ENCODE assay signal across 8 cellular contexts in the genomic region with DNA sequence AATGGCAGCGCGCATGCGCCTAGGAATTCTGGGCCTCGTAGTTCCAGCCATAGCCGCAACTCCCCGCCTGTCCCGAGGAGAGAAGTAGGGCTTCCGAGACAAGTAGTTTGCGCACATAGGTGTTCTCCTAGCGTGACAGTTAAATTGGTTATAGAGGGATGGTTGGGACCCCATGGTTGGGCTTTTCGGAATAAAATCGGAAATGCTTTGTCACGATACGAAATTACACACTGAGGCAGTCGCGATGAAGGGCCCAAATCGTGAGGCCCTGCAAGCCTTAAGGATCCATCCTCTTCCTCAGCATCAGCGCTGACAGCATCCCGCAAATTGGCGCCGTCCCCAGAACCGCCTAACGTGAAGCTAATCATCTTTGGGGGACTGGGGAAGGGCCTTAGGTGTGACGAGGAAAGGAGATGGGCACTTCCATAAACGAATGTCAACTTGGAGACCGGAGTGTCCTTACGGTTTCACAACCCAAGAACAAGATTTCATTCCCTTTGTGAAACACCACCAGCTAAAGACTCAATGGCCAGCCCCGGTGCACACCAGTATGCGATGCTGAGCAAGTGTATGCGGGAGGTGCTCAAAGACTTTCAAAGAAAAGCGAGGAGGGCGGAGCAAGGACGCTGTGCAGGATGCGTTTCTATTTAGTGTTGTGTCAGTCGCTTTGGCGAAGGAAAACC. TPM values are rescaled to one million over a fixed set of nuclear protein-coding genes. Genes with fewer than 3 reads are reported as not detected.
DNase-seq lines count a peak whose midpoint lies in the region; ATAC-seq lines count a peak whose summit lies in the region.

No MANE protein-coding gene starts in this region.

- peak; percentile 36 to 52 (median 38) for DNase-seq in CD4-positive, alpha-beta memory T cell
- peak; percentile 88 for DNase-seq in activated CD4-positive, alpha-beta T cell treated with anti-CD3 and anti-CD28 coated beads, Interleukin-2, amount 10 ng/mL, durations not matched to agents 24 days and 14 days
- DNase-seq in effector CD8-positive, alpha-beta T cell (lab: John Stamatoyannopoulos, UW), result peak; percentile 29
- DNase-seq in midbrain (lab: John Stamatoyannopoulos, UW), result peak; percentile 54
- no peak for DNase-seq in NCI-H2196 treated with DMSO at 0.1 percent for 48 hours (lab: John Stamatoyannopoulos, UW; ENCODE audit: unreplicated experiment)

- H3K36me3 Mint-ChIP-seq in CD4-positive, alpha-beta memory T cell, result peaks cover 0 to 10% of the 10 kb centered on the region in 2 donors
- no peaks in the 10 kb centered on the region for H3K36me3 Mint-ChIP-seq in activated CD4-positive, alpha-beta T cell treated with anti-CD3 and anti-CD28 coated beads, Interleukin-2, amount 10 ng/mL, durations not matched to agents 24 days and 14 days (ENCODE audit: low read depth)
- H3K36me3 Mint-ChIP-seq in stimulated activated memory B cell treated with anti-CD40 and anti-IgM and Interleukin-4, amounts not matched to agents 10 μg/mL and 1 μg/mL and 100 μg/mL, for 72 hours, result no peaks in the 10 kb centered on the region

- H3K4me1 ChIP-seq in CD4-positive, alpha-beta memory T cell (ENCODE audit: insufficient read depth, low read length), result peaks cover 25% of the 10 kb centered on the region

- peak overlapping the region; percentile 93 to 99 (median 95) for H3K4me3 Mint-ChIP-seq in CD4-positive, alpha-beta memory T cell
- H3K4me3 Mint-ChIP-seq in activated CD4-positive, alpha-beta T cell treated with anti-CD3 and anti-CD28 coated beads, Interleukin-2, amount 10 ng/mL, durations not matched to agents 24 days and 14 days, result peak overlapping the region; percentile 98
- H3K4me3 Mint-ChIP-seq in stimulated activated memory B cell treated with anti-CD40 and anti-IgM and Interleukin-4, amounts not matched to agents 10 μg/mL and 1 μg/mL and 100 μg/mL, for 72 hours, result peak overlapping the region; percentile 94

- CTCF ChIA-PET in CD4-positive, alpha-beta memory T cell (lab: Charles Lee; ENCODE audit: partially characterized antibody), result interaction anchor here (1.6 kb wide), 1 partner anchor 215 kb away, joined by 4 read pairs; no protein-coding TSS in a partner anchor

- H3K36me3 ChIP-seq in CD4-positive, alpha-beta memory T cell (ENCODE audit: insufficient read depth, low read length), result no peaks in the 10 kb centered on the region

- H3K9me3 ChIP-seq in CD4-positive, alpha-beta memory T cell (ENCODE audit: control insufficient read depth in 1 of 2, low read length in 2 of 2), result no peaks in the 10 kb centered on the region

- no peaks in the 10 kb centered on the region for H3K27me3 ChIP-seq in CD4-positive, alpha-beta memory T cell (ENCODE audit: insufficient read depth, low read length)

- POLR2A ChIA-PET in CD4-positive, alpha-beta memory T cell (lab: Charles Lee; ENCODE audit: partially characterized antibody), result interaction anchor here (0.5 to 4.7 kb wide), 4 partner anchors 169 to 431 kb away, joined by 3 to 21 read pairs (median 5); a partner anchor contains a TSS

- H3K27ac ChIP-seq in CD4-positive, alpha-beta memory T cell (ENCODE audit: low read depth, low read length), result peak overlapping the region; percentile 56

- no peaks in the 10 kb centered on the region for H3K27me3 Mint-ChIP-seq in CD4-positive, alpha-beta memory T cell
- no peaks in the 10 kb centered on the region for H3K27me3 Mint-ChIP-seq in activated CD4-positive, alpha-beta T cell treated with anti-CD3 and anti-CD28 coated beads, Interleukin-2, amount 10 ng/mL, durations not matched to agents 24 days and 14 days
- no peaks in the 10 kb centered on the region for H3K27me3 Mint-ChIP-seq in stimulated activated memory B cell treated with anti-CD40 and anti-IgM and Interleukin-4, amounts not matched to agents 10 μg/mL and 1 μg/mL and 100 μg/mL, for 72 hours

- intact Hi-C loops in CD4-positive, alpha-beta memory T cell (cut with micrococcal nuclease), result loop anchor here (1.0 to 10.0 kb wide), 8 partner anchors 126 to 1806 kb away; a partner anchor contains a TSS
- intact Hi-C loops in activated CD4-positive, alpha-beta T cell treated with anti-CD3 and anti-CD28 coated beads, Interleukin-2, amount 10 ng/mL, durations not matched to agents 24 days and 14 days (cut with micrococcal nuclease), result loop anchor here (1.0 to 10.0 kb wide), 5 partner anchors 126 to 646 kb away; a partner anchor contains a TSS

- H3K9me3 Mint-ChIP-seq in CD4-positive, alpha-beta memory T cell, result no peaks in the 10 kb centered on the region
- no peaks in the 10 kb centered on the region for H3K9me3 Mint-ChIP-seq in activated CD4-positive, alpha-beta T cell treated with anti-CD3 and anti-CD28 coated beads, Interleukin-2, amount 10 ng/mL, durations not matched to agents 24 days and 14 days
- no peaks in the 10 kb centered on the region for H3K9me3 Mint-ChIP-seq in stimulated activated memory B cell treated with anti-CD40 and anti-IgM and Interleukin-4, amounts not matched to agents 10 μg/mL and 1 μg/mL and 100 μg/mL, for 72 hours

- peaks cover 15 to 37% (median 25%) of the 10 kb centered on the region in 4 donors for H3K4me1 Mint-ChIP-seq in CD4-positive, alpha-beta memory T cell
- H3K4me1 Mint-ChIP-seq in activated CD4-positive, alpha-beta T cell treated with anti-CD3 and anti-CD28 coated beads, Interleukin-2, amount 10 ng/mL, durations not matched to agents 24 days and 14 days, result peaks cover 24% of the 10 kb centered on the region
- H3K4me1 Mint-ChIP-seq in stimulated activated memory B cell treated with anti-CD40 and anti-IgM and Interleukin-4, amounts not matched to agents 10 μg/mL and 1 μg/mL and 100 μg/mL, for 72 hours, result peaks cover 32% of the 10 kb centered on the region

- H3K27ac Mint-ChIP-seq in CD4-positive, alpha-beta memory T cell, result peak overlapping the region; percentile 89 to 98 (median 95)
- H3K27ac Mint-ChIP-seq in activated CD4-positive, alpha-beta T cell treated with anti-CD3 and anti-CD28 coated beads, Interleukin-2, amount 10 ng/mL, durations not matched to agents 24 days and 14 days, result peak overlapping the region; percentile 91
- peak overlapping the region; percentile 83 for H3K27ac Mint-ChIP-seq in stimulated activated memory B cell treated with anti-CD40 and anti-IgM and Interleukin-4, amounts not matched to agents 10 μg/mL and 1 μg/mL and 100 μg/mL, for 72 hours

- H3K4me3 ChIP-seq in CD4-positive, alpha-beta memory T cell (ENCODE audit: low read length in 2 of 2), result peak overlapping the region; percentile 81 to 98

- ATAC-seq in HG03280 (IDR thresholded peaks at IDR 0.05; ENCODE audit: unreplicated experiment) (peak; percentile 3), GM21786 (IDR thresholded peaks at IDR 0.05; ENCODE audit: unreplicated experiment) (no peak)
- no peak for ATAC-seq in stimulated activated memory B cell treated with anti-CD40 and anti-IgM and Interleukin-4, amounts not matched to agents 10 μg/mL and 1 μg/mL and 100 μg/mL, for 72 hours

RNA-seq across cellular contexts. Expression of a gene that starts 0.6 kb away (rescaled TPM):
- total RNA-seq in CD4-positive, alpha-beta memory T cell, result 10 to 100 TPM; 27.4 to 28.2 TPM
- polyA plus RNA-seq in CD4-positive, alpha-beta memory T cell, result 1 to 10 TPM; 9.1 to 9.6 TPM
- total RNA-seq in activated CD4-positive, alpha-beta T cell treated with anti-CD3 and anti-CD28 coated beads, Interleukin-2, amount 10 ng/mL, durations not matched to agents 24 days and 14 days, result 10.2 and 11.3 TPM in 2 replicates
